1 cellular context compared by ENCODE assay signal in the genomic region with DNA sequence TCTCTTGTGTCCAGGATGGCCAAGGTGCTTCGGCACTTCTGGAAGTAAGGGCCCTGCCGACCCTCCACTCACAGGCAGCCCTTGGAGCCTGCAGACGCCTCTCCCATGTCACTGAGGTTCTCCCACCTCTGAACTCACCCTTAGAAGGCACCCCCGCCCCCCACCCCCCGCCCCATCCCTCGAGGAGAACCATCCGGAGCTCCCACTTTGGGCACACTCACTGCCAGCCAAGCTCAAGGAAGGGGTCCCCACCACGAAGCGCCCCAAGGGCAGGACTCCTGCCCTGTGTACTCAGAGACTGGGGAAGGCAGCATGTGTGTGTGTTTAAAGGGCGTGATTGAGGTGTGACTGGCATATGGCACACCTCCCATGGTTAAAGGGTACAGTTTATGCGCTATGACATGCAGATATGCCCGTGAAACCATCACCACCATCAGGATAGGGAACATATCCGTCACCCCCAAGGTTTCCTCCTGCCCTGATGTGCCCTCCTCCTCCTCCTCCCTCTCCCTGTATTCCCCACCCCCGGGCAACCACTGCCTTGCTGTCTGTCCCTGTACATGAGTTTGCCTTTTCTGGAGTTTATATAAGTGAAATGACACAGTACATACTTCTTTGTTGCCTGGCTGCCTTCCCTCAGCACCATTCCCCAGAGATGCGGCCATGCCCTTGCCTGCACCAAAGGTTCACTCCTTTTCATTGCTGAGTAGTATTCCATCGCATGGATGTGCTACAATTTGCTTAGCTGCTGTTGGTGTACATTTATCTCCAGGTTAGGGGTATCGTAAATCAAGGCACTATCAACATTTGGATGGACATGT.
TF ChIP-seq lines count a peak whose summit lies in the region.

No MANE protein-coding gene starts in this region.

TF ChIP-seq in K562, 482 proteins besides CTCF, POLR2A, EP300 and RAD21:
- TF ChIP-seq ZNF146 (CRISPR knock-in tag; IDR thresholded peaks at IDR 0.05; ENCODE audit: unreplicated experiment) (peak; percentile 77), RBM25 (IDR thresholded peaks at IDR 0.05; ENCODE audit: low read depth, low read length, severe bottlenecking) (peak; percentile 15)
- TF ChIP-seq, protein P1, sequence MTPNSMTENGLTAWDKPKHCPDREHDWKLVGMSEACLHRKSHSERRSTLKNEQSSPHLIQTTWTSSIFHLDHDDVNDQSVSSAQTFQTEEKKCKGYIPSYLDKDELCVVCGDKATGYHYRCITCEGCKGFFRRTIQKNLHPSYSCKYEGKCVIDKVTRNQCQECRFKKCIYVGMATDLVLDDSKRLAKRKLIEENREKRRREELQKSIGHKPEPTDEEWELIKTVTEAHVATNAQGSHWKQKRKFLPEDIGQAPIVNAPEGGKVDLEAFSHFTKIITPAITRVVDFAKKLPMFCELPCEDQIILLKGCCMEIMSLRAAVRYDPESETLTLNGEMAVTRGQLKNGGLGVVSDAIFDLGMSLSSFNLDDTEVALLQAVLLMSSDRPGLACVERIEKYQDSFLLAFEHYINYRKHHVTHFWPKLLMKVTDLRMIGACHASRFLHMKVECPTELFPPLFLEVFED (CRISPR knock-in tag; conservative IDR thresholded peaks at IDR 0.05): no peak
